8 cellular contexts compared by ENCODE assay signal in the genomic region with DNA sequence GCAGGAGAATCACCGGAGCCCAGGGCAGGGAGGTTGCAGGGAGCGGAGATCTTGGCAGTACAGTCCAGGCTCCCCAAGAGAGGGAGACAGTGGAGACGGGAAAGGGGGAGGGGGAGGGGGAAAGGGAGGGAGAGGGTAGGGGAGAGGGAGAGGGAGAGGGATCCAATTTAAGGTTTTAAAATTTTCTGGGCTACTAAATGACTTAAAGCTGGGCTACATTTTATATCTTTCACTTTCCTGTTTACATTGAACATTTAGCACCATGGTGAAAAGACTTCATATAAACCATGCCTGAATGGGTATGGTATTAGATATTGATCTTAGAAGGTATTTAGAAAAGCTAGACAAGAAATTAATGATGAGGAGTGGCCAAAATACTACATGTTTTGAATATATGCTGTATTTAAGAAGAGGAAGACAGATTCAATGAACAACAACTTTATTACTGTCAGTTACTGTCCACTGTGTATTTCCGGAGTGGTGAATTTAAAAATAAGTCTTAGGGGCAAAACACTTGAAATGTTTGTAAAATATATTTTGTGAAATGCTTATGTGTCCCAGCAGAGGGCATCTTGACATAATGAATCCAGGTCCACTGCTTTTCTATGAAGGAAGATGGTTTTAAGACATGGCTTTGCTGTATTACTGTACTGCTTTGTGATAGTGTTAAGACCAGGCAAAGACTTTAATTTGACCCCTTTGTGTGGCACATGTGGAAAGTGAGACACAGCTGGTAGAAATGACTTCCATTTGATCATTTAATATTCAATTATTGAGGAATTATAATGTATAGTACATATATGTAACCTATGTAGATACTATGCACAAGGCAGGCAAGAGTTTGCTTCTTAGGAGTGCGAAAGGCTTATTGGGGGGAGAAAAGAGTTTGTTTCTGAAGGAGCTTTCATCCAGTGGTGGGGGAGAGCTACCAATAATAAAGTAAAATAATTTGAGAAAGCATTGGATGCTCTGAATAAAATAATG. TPM values are rescaled to one million over a fixed set of nuclear protein-coding genes. Genes with fewer than 3 reads are reported as not detected.
DNase-seq lines count a peak whose midpoint lies in the region; ATAC-seq, FAIRE-seq and TF ChIP-seq lines count a peak whose summit lies in the region.

No MANE protein-coding gene starts in this region.

- no peak overlapping the region for H3K4me3 Mint-ChIP-seq in brain

- no peak overlapping the region for H3K27ac ChIP-seq in C4-2B
- H3K27ac ChIP-seq in left lung = peak overlapping the region in 1 of 2 donors; percentile 13

- TF ChIP-seq CTCF in C4-2B (conservative IDR thresholded peaks at IDR 0.05) (peak; percentile 80), brain (conservative IDR thresholded peaks at IDR 0.05) (peak; percentile 72 to 84), left lung (IDR thresholded peaks at IDR 0.05) (peak; percentile 9 to 45)

- no peaks in the 10 kb centered on the region for H3K27me3 Mint-ChIP-seq in brain

- peaks cover 0 to 13% of the 10 kb centered on the region in 2 donors for H3K4me1 ChIP-seq in left lung

- no peak for DNase-seq in H54 (ENCODE audit: insufficient read length, low spot score)
- DNase-seq in NCI-H345 treated with DMSO at 0.1 percent for 48 hours (lab: John Stamatoyannopoulos, UW; ENCODE audit: unreplicated experiment) = peak; percentile 48
- no peak for DNase-seq in left lung
- no peak for DNase-seq in stimulated activated naive CD4-positive, alpha-beta T cell (lab: John Stamatoyannopoulos, UW)

- peaks cover 27 to 43% (median 34%) of the 10 kb centered on the region in 5 experiments for H3K9me3 Mint-ChIP-seq in brain

- peaks cover 11% of the 10 kb centered on the region for H3K4me1 Mint-ChIP-seq in brain

- ATAC-seq in left lung = peak; percentile 89
- ATAC-seq in HG02840 (IDR thresholded peaks at IDR 0.05; ENCODE audit: low FRiP score, unreplicated experiment) = no peak
- no peak for ATAC-seq in GM21737 (IDR thresholded peaks at IDR 0.05; ENCODE audit: unreplicated experiment)

- H3K27ac Mint-ChIP-seq in brain = peak overlapping the region in 3 of 5 experiments; percentile 12 to 27 (median 14)

- H3K4me3 ChIP-seq in left lung = no peak overlapping the region

- peak; percentile 70 for FAIRE-seq in H54 (lab: Jason Lieb, UNC)

- H3K36me3 Mint-ChIP-seq in brain = peaks cover 77% of the 10 kb centered on the region

- H3K9me3 ChIP-seq in left lung = peaks cover 0 to 17% of the 10 kb centered on the region in 2 donors

- intact Hi-C loops in left lung (cut with DNase I) = loop anchor here in 1 of 2 donors (5.0 to 10.0 kb wide), 2 partner anchors 163 to 350 kb away; no protein-coding TSS in a partner anchor

- no peaks in the 10 kb centered on the region for H3K27me3 ChIP-seq in left lung

- TF ChIP-seq POLR2A in H54 (IDR thresholded peaks at IDR 0.05; ENCODE audit: low read depth, low read length) = no peak

- peaks cover 0 to 32% of the 10 kb centered on the region in 2 donors for H3K36me3 ChIP-seq in left lung

RNA-seq across cellular contexts. Expression of a gene that starts 52.8 kb away (rescaled TPM):
- polyA plus RNA-seq in brain (ENCODE audit: insufficient read depth, low read depth, low replicate concordance) = 16.9 TPM
- 10 to 100 TPM; 11.4 to 14.0 TPM for total RNA-seq in left lung

Comparison
In these comparisons a context has a peak if more than half of its experiments do, and no peak if none do; other contexts are left out.
1. CTCF ChIP-seq: peak in every context shown above with its lines; median percentile 80 in C4-2B; 78 in brain; 27 in left lung.